ENCODE assay signal across 15 cellular contexts in the genomic region with DNA sequence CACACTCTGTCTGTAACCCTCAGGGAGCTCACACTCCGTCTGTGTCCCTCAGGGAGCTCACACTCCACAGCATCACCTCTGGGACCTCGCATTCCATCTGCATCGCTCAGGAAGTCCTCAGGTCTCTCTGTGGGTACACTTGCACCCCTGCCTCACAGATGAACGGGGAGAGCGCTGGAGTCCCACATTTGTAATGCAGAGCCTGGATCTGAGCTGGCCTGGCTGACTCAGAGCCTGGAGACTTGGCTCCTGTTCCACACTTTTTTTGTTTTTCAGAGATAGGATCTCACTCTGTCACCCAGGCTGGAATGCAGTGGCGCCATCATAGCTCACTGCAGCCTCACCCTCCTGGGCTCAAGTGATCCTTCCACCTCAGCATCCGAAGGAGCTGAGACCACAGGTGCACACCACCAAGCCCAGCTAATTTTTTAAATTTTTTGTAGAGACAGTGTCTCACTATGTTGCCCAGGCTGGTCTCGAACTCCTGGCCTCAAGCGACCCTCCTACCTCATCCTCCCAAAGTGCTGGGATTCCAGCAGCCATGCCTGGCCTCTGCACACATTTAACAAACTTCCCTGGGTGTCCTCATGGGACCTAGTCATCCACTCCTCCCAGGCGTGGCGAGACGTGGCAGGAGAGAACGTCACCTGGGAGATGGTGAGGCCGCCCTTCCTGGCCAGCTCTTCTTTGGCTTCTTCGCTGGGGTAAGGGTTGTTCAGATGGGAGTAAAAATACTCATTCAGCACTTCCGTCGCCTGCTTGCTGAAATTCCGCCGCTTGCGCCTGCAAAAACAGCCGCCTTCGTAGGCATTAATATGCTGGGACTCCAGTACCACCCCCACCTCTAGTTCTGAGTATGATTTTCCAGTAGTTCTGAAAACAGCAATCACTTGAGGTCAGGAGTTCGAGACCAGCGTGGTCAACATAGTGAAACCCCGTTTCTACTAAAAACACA. TPM values are rescaled to one million over a fixed set of nuclear protein-coding genes. Genes with fewer than 3 reads are reported as not detected.
A peak's percentile ranks its signal among the peaks of the same experiment; 100 is the strongest.
DNase-seq lines count a peak whose midpoint lies in the region; FAIRE-seq and TF ChIP-seq lines count a peak whose summit lies in the region.
"Had no signal": no experiment of that assay in that cellular context is flagged by ENCODE, and none has a peak within 500 bp of the region (broad histone marks: within the 10 kb centered on the region; RNA-seq: fewer than 3 reads in every experiment).

No MANE protein-coding gene starts in this region.

- no peak overlapping the region for H3K27ac ChIP-seq in CD8-positive, alpha-beta memory T cell (ENCODE audit: low read depth, low read length)
- H3K27ac ChIP-seq in esophagus squamous epithelium: no peak overlapping the region
- H3K27ac ChIP-seq: BLaER1 treated with 17β-estradiol and CSF1 and Interleukin-3, amounts not matched to agents 10 nM and 100 nM; prostate gland had no signal

- H3K36me3 Mint-ChIP-seq in CD8-positive, alpha-beta memory T cell: peaks cover 0 to 59% (median 19%) of the 10 kb centered on the region in 3 donors
- no peaks in the 10 kb centered on the region for H3K36me3 Mint-ChIP-seq in endothelial cell (ENCODE audit: low read depth, unreplicated experiment)

- 90% methylated on average over 13 to 17 of the region's 25 CpGs for WGBS in esophagus squamous epithelium, 2 donors

- no peak overlapping the region for H3K4me3 Mint-ChIP-seq in CD8-positive, alpha-beta memory T cell
- no peak overlapping the region for H3K4me3 Mint-ChIP-seq in endothelial cell (ENCODE audit: unreplicated experiment)
- H3K4me3 Mint-ChIP-seq: T-helper 1 cell treated with Interleukin-12 subunit alpha and Interleukin-12 subunit beta and Interleukin-4 antibody, amounts not matched to agents 30 μg/mL and 1 μg/mL, for 36 hours had no signal

- peak overlapping the region in 5 of 8 donors; percentile 42 to 91 (median 57) for H3K27ac Mint-ChIP-seq in CD8-positive, alpha-beta memory T cell
- H3K27ac Mint-ChIP-seq in endothelial cell (ENCODE audit: unreplicated experiment): peak overlapping the region; percentile 18
- H3K27ac Mint-ChIP-seq: T-helper 1 cell treated with Interleukin-12 subunit alpha and Interleukin-12 subunit beta and Interleukin-4 antibody, amounts not matched to agents 30 μg/mL and 1 μg/mL, for 36 hours had no signal

- H3K9me3 Mint-ChIP-seq in CD8-positive, alpha-beta memory T cell: no peaks in the 10 kb centered on the region
- H3K9me3 Mint-ChIP-seq in endothelial cell (ENCODE audit: unreplicated experiment): no peaks in the 10 kb centered on the region
- H3K9me3 Mint-ChIP-seq: T-helper 1 cell treated with Interleukin-12 subunit alpha and Interleukin-12 subunit beta and Interleukin-4 antibody, amounts not matched to agents 30 μg/mL and 1 μg/mL, for 36 hours had no signal

- POLR2A ChIA-PET in CD8-positive, alpha-beta memory T cell (lab: Charles Lee): no interaction called here

- no peaks in the 10 kb centered on the region for H3K27me3 Mint-ChIP-seq in CD8-positive, alpha-beta memory T cell
- H3K27me3 Mint-ChIP-seq in endothelial cell (ENCODE audit: unreplicated experiment): peaks cover 10% of the 10 kb centered on the region

- FAIRE-seq in RCC 7860 (lab: Jason Lieb, UNC): no peak
- FAIRE-seq: endothelial cell of umbilical vein had no signal

- TF ChIP-seq CTCF in endothelial cell (IDR thresholded peaks at IDR 0.05; ENCODE audit: unreplicated experiment) (no peak), esophagus squamous epithelium (IDR thresholded peaks at IDR 0.05) (no peak)

- H3K27me3 ChIP-seq in CD8-positive, alpha-beta memory T cell (ENCODE audit: insufficient read depth, low read length, poor library complexity, severe bottlenecking): no peaks in the 10 kb centered on the region
- H3K27me3 ChIP-seq in esophagus squamous epithelium: no peaks in the 10 kb centered on the region
- H3K27me3 ChIP-seq: BLaER1 treated with 17β-estradiol and CSF1 and Interleukin-3, amounts not matched to agents 10 nM and 100 nM had no signal

- DNase-seq in CD8-positive, alpha-beta memory T cell: no peak
- peak; percentile 4 for DNase-seq in RCC 7860 (ENCODE audit: low spot score)
- DNase-seq in endothelial cell (ENCODE audit: low spot score): no peak
- DNase-seq in esophagus squamous epithelium (lab: John Stamatoyannopoulos, UW): no peak
- no peak for DNase-seq in activated CD8-positive, alpha-beta memory T cell treated with anti-CD3 and anti-CD28 coated beads for 24 hours
- no peak for DNase-seq in posterior cingulate gyrus
- DNase-seq: aorta; NCI-H1048; NCI-H345; stimulated activated CD4-positive, alpha-beta T cell treated with anti-CD3 and anti-CD28 coated beads, Interleukin-1b, Interleukin-23, amount 100 ng/mL, for 48 hours; stimulated activated naive CD8-positive, alpha-beta T cell treated with anti-CD3 and anti-CD28 coated beads, Interleukin-15, Interleukin-2, amounts not matched to agents 100 U/mL and 50 U/mL, for 24 hours had no signal

- peaks cover 0 to 5% (median 3%) of the 10 kb centered on the region in 3 donors for H3K4me1 Mint-ChIP-seq in CD8-positive, alpha-beta memory T cell
- no peaks in the 10 kb centered on the region for H3K4me1 Mint-ChIP-seq in endothelial cell (ENCODE audit: unreplicated experiment)

- H3K4me1 ChIP-seq in CD8-positive, alpha-beta memory T cell (ENCODE audit: insufficient read depth, low read length): no peaks in the 10 kb centered on the region
- H3K4me1 ChIP-seq in esophagus squamous epithelium: no peaks in the 10 kb centered on the region
- H3K4me1 ChIP-seq: prostate gland had no signal

- H3K36me3 ChIP-seq in CD8-positive, alpha-beta memory T cell (ENCODE audit: insufficient read depth, low read length): peaks cover 7% of the 10 kb centered on the region
- no peaks in the 10 kb centered on the region for H3K36me3 ChIP-seq in esophagus squamous epithelium
- H3K36me3 ChIP-seq: prostate gland had no signal

- TF ChIP-seq POLR2A in esophagus squamous epithelium (IDR thresholded peaks at IDR 0.05): no peak

- no peaks in the 10 kb centered on the region for H3K9me3 ChIP-seq in CD8-positive, alpha-beta memory T cell (ENCODE audit: low read length)
- no peaks in the 10 kb centered on the region for H3K9me3 ChIP-seq in esophagus squamous epithelium
- H3K9me3 ChIP-seq: prostate gland had no signal

- H3K4me3 ChIP-seq in CD8-positive, alpha-beta memory T cell (ENCODE audit: low read length): no peak overlapping the region
- no peak overlapping the region for H3K4me3 ChIP-seq in esophagus squamous epithelium
- H3K4me3 ChIP-seq: BLaER1 treated with 17β-estradiol and CSF1 and Interleukin-3, amounts not matched to agents 10 nM and 100 nM; prostate gland had no signal

- CTCF ChIA-PET in CD8-positive, alpha-beta memory T cell (lab: Charles Lee): interaction anchor here (1.2 to 2.3 kb wide), 4 partner anchors 11 to 145 kb away, joined by 3 to 7 read pairs (median 3); no protein-coding TSS in a partner anchor

- intact Hi-C loops in esophagus squamous epithelium (cut with DNase I): no loop called here
- intact Hi-C loops in posterior cingulate gyrus (cut with DNase I): no loop called here

RNA-seq across cellular contexts. Expression of a gene that starts 31.0 kb away (rescaled TPM):
- total RNA-seq in CD8-positive, alpha-beta memory T cell: under 1 TPM; 0.07 to 0.11 TPM
- polyA plus RNA-seq in CD8-positive, alpha-beta memory T cell: 0.33 TPM
- 0.23 TPM for total RNA-seq in endothelial cell (ENCODE audit: unreplicated experiment)
- under 1 TPM in 1 of 4 donors, not detected in 3; under 0.01 TPM for total RNA-seq in esophagus squamous epithelium
- total RNA-seq: endothelial cell of umbilical vein had no signal

RNA-seq across cellular contexts. Expression of a gene that starts 40.4 kb away (rescaled TPM):
- 1 to 10 TPM; 6.5 to 7.5 TPM for total RNA-seq in CD8-positive, alpha-beta memory T cell
- not detected for polyA plus RNA-seq in CD8-positive, alpha-beta memory T cell
- total RNA-seq in endothelial cell (ENCODE audit: unreplicated experiment): 5.2 TPM
- under 1 TPM; 0.08 to 0.57 (median 0.15) TPM for total RNA-seq in esophagus squamous epithelium

RNA-seq across cellular contexts. Expression of a gene that starts 49.4 kb away (rescaled TPM):
- total RNA-seq in CD8-positive, alpha-beta memory T cell: 10 to 100 TPM; 15.0 to 17.1 TPM
- polyA plus RNA-seq in CD8-positive, alpha-beta memory T cell: 8.3 TPM
- total RNA-seq in endothelial cell (ENCODE audit: unreplicated experiment) (0.82 TPM), esophagus squamous epithelium (1 to 10 TPM in 3 of 4 donors, under 1 TPM in 1; 0.61 to 1.9 (median 1.7) TPM)
- total RNA-seq: endothelial cell of umbilical vein had no signal
- polyA plus RNA-seq: endothelial cell of umbilical vein had no signal

RNA-seq across cellular contexts. Expression of a gene that starts 53.1 kb away (rescaled TPM):
- 100 to 1,000 TPM; 337 to 341 TPM for total RNA-seq in CD8-positive, alpha-beta memory T cell
- polyA plus RNA-seq in CD8-positive, alpha-beta memory T cell: 334 TPM
- total RNA-seq in endothelial cell (ENCODE audit: unreplicated experiment): 278 TPM
- total RNA-seq in esophagus squamous epithelium: 10 to 100 TPM; 44.6 to 88.7 (median 56.0) TPM

RNA-seq across cellular contexts. Expression of a gene that starts 53.7 kb away (rescaled TPM):
- 1 to 10 TPM; 3.1 to 3.4 TPM for total RNA-seq in CD8-positive, alpha-beta memory T cell
- polyA plus RNA-seq in CD8-positive, alpha-beta memory T cell: 1.4 TPM
- 2.7 TPM for total RNA-seq in endothelial cell (ENCODE audit: unreplicated experiment)
- total RNA-seq in esophagus squamous epithelium: 1 to 10 TPM in 1 of 4 donors, under 1 TPM in 3; 0.57 to 1.7 (median 0.89) TPM
